Comparison of ENCODE assay signal across 22 cellular contexts in the genomic region with DNA sequence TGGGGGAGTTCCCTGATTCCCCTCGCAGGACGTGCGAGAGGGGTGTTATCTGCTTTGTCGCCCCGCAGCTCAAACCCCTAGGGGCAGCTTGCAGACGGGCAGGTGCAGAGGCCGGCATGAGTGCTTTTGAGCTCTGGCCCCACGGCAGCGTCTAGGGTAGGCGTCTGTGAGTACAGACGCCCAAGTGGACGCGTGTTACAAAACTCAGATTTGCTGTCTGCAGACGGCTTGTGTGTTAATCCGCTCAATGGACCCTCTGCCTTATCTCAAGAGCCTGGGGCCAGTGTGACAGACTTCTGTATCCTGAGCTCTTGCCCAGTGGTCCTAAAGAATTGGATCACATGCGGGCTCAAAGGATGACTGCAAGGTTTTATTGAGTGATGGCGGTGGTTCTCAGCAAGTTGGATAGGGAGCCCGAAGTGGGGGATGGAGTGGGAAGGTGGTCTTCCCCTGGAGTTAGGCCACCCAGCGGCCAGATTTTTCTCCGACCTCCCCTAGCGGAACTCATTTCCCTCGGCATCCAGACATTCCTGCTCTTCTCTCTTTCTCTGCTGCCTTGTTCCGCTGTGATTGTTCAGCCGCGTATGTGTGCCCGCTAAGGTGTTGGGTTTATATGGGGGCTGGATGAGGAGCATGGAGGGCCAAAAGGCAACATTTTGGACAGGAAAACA. TPM values are rescaled to one million over a fixed set of nuclear protein-coding genes. Genes with fewer than 3 reads are reported as not detected.
A peak's percentile ranks its signal among the peaks of the same experiment; 100 is the strongest.
DNase-seq lines count a peak whose midpoint lies in the region; ATAC-seq, FAIRE-seq and TF ChIP-seq lines count a peak whose summit lies in the region.
"Had no signal": no experiment of that assay in that cellular context is flagged by ENCODE, and none has a peak within 500 bp of the region (broad histone marks: within the 10 kb centered on the region; RNA-seq: fewer than 3 reads in every experiment).

No MANE protein-coding gene starts in this region.

- TF ChIP-seq CTCF in mammary epithelial cell (conservative IDR thresholded peaks at IDR 0.05 in 1 of 2, IDR thresholded peaks at IDR 0.05 in 1 of 2; ENCODE audit: extremely low read depth in 1 of 2, insufficient read depth in 1 of 2, low read depth in 1 of 2, low read length in 2 of 2) = no peak
- no peak for TF ChIP-seq CTCF in breast epithelium (IDR thresholded peaks at IDR 0.05)
- no peak for TF ChIP-seq CTCF in K562 (IDR thresholded peaks at IDR 0.05 in 2 of 3, conservative IDR thresholded peaks at IDR 0.05 in 1 of 3; ENCODE audit: insufficient read depth in 2 of 3, low read depth in 1 of 3, low read length in 3 of 3)
- peak; percentile 13 for TF ChIP-seq CTCF in kidney epithelial cell (IDR thresholded peaks at IDR 0.05; ENCODE audit: insufficient read depth, low read length, poor library complexity, severe bottlenecking)
- TF ChIP-seq CTCF in type B pancreatic cell (conservative IDR thresholded peaks at IDR 0.05) = no peak

- H3K27me3 ChIP-seq in mammary epithelial cell (ENCODE audit: insufficient read depth, low read length) (peaks cover 11% of the 10 kb centered on the region), breast epithelium (no peaks in the 10 kb centered on the region), K562 (ENCODE audit: control insufficient read depth in 2 of 2, insufficient read depth in 2 of 2, low read length in 2 of 2) (no peaks in the 10 kb centered on the region), kidney epithelial cell (ENCODE audit: control insufficient read depth, insufficient read depth, low read length) (no peaks in the 10 kb centered on the region)
- H3K27me3 ChIP-seq: vagina had no signal

- H3K4me1 ChIP-seq in mammary epithelial cell (ENCODE audit: insufficient read depth, low read length) = no peaks in the 10 kb centered on the region
- H3K4me1 ChIP-seq in breast epithelium = no peaks in the 10 kb centered on the region
- H3K4me1 ChIP-seq in K562 (replicated peaks in 1 of 2; ENCODE audit: control insufficient read depth in 2 of 2, insufficient read depth in 2 of 2, low read length in 2 of 2) = peaks cover 0 to 3% of the 10 kb centered on the region in 2 experiments; a peak in 1 of 5 replicates
- H3K4me1 ChIP-seq: A549, lower lobe of right lung, vagina had no signal

- ATAC-seq in K562 (peak; percentile 75), HG03097 (IDR thresholded peaks at IDR 0.05; ENCODE audit: low FRiP score, unreplicated experiment) (no peak), HG02610 (IDR thresholded peaks at IDR 0.05; ENCODE audit: unreplicated experiment) (no peak), GM18519 (IDR thresholded peaks at IDR 0.05; ENCODE audit: low FRiP score, unreplicated experiment) (no peak)
- ATAC-seq: A549; activated CD4-positive, CD25-positive, alpha-beta regulatory T cell treated with anti-CD3 and anti-CD28 coated beads, Interleukin-2, amount 50 U/mL, for 24 hours; Panc1; stimulated activated naive CD8-positive, alpha-beta T cell treated with anti-CD3 and anti-CD28 coated beads, Interleukin-15, Interleukin-2, amounts not matched to agents 100 U/mL and 50 U/mL, for 24 hours had no signal

- H3K4me3 Mint-ChIP-seq in type B pancreatic cell = peak overlapping the region; percentile 36
- H3K4me3 Mint-ChIP-seq: activated naive CD4-positive, alpha-beta T cell treated with anti-CD3 and anti-CD28 coated beads for 36 hours; neural crest cell had no signal

- no peaks in the 10 kb centered on the region for H3K9me1 ChIP-seq in K562 (ENCODE audit: control insufficient read depth, insufficient read depth, low read length)

- CTCF ChIA-PET in mammary epithelial cell (lab: Charles Lee; ENCODE audit: low non-redundant PET) (no interaction called here), K562 (lab: Yijun Ruan, JAX; ENCODE audit: low intra/inter-chr PET ratio) (no interaction called here)

- BruUV-seq in mammary epithelial cell (replicated peaks; lab: Mats Ljungman, UMichigan) (no TSS peak), K562 (replicated peaks; lab: Mats Ljungman, UMichigan) (no TSS peak)

- WGBS in mammary epithelial cell (ENCODE audit: low coverage, missing lambda C conversion rate) = 15% methylated on average over 19 of the region's 26 CpGs
- 23% methylated on average over 26 of the region's 26 CpGs for WGBS in K562 (ENCODE audit: insufficient coverage, low coverage, missing lambda C conversion rate)

- no peak for FAIRE-seq in K562 (lab: Jason Lieb, UNC)
- FAIRE-seq: A549, small intestine had no signal

- no peaks in the 10 kb centered on the region for H3K36me3 Mint-ChIP-seq in type B pancreatic cell

- no peak overlapping the region for H3K27ac Mint-ChIP-seq in type B pancreatic cell
- H3K27ac Mint-ChIP-seq: activated naive CD4-positive, alpha-beta T cell treated with anti-CD3 and anti-CD28 coated beads for 36 hours had no signal

- intact Hi-C loops in mammary epithelial cell (cut with micrococcal nuclease) = no loop called here
- intact Hi-C loops in breast epithelium (cut with DNase I; ENCODE audit: low total_unique reads) = no loop called here
- intact Hi-C loops in K562 (cut with micrococcal nuclease) = no loop called here

- no peaks in the 10 kb centered on the region for H3K79me2 ChIP-seq in mammary epithelial cell (ENCODE audit: insufficient read depth, low read length)
- no peaks in the 10 kb centered on the region for H3K79me2 ChIP-seq in K562 (ENCODE audit: control insufficient read depth, insufficient read depth, low read length)

- peaks cover 4% of the 10 kb centered on the region for H3K27me3 Mint-ChIP-seq in type B pancreatic cell

- no peak for TF ChIP-seq EP300 in K562 (IDR thresholded peaks at IDR 0.05; ENCODE audit: low read length)

- H3K9me3 ChIP-seq in mammary epithelial cell (replicated peaks; ENCODE audit: insufficient read depth, low read length) (no peaks in the 10 kb centered on the region), breast epithelium (no peaks in the 10 kb centered on the region), K562 (replicated peaks; ENCODE audit: control insufficient read depth, insufficient read depth, low read depth, low read length) (no peaks in the 10 kb centered on the region)
- H3K9me3 ChIP-seq: A549, lower lobe of right lung, vagina had no signal

- no peaks in the 10 kb centered on the region for H3K9me3 Mint-ChIP-seq in type B pancreatic cell
- H3K9me3 Mint-ChIP-seq: activated naive CD4-positive, alpha-beta T cell treated with anti-CD3 and anti-CD28 coated beads for 36 hours; neural crest cell had no signal

- dilution Hi-C loops in mammary epithelial cell (cut with HindIII; ENCODE audit: low sequenced_read_pairs) = no loop called here

- no peak overlapping the region for H3K4me2 ChIP-seq in mammary epithelial cell (ENCODE audit: insufficient read depth, low read depth, low read length)
- no peak overlapping the region for H3K4me2 ChIP-seq in K562 (ENCODE audit: insufficient read depth, low read length)
- H3K4me2 ChIP-seq: A549 had no signal

- H4K20me1 ChIP-seq in mammary epithelial cell (ENCODE audit: insufficient read depth, low read length) (no peaks in the 10 kb centered on the region), K562 (replicated peaks; ENCODE audit: control insufficient read depth, insufficient read depth, low read length) (no peaks in the 10 kb centered on the region)

- no peaks in the 10 kb centered on the region for H3K4me1 Mint-ChIP-seq in type B pancreatic cell (ENCODE audit: unreplicated experiment)
- H3K4me1 Mint-ChIP-seq: neural crest cell had no signal

- peak overlapping the region; percentile 33 for H2AFZ ChIP-seq in mammary epithelial cell (ENCODE audit: low read depth, low read length)
- H2AFZ ChIP-seq in K562 (ENCODE audit: low read depth, low read length) = no peak overlapping the region

- TF ChIP-seq POLR2A in breast epithelium (IDR thresholded peaks at IDR 0.05) = no peak
- TF ChIP-seq POLR2A in K562 (conservative IDR thresholded peaks at IDR 0.05) = no peak

- H3K27ac ChIP-seq in mammary epithelial cell (ENCODE audit: insufficient read depth, low read depth, low read length) (no peak overlapping the region), breast epithelium (no peak overlapping the region), K562 (ENCODE audit: extremely low read depth, low read depth, low read length) (no peak overlapping the region)
- H3K27ac ChIP-seq: A549, lower lobe of right lung, vagina had no signal

- TF ChIP-seq RAD21 in K562 (CRISPR knock-in tag; conservative IDR thresholded peaks at IDR 0.05 in 1 of 2, IDR thresholded peaks at IDR 0.05 in 1 of 2) = no peak

- H3K9ac ChIP-seq in mammary epithelial cell (ENCODE audit: insufficient read depth, low read length) (no peak overlapping the region), K562 (ENCODE audit: insufficient read depth in 1 of 2, low read depth in 2 of 2, low read length in 2 of 2) (no peak overlapping the region)

- no peak for DNase-seq in mammary epithelial cell
- DNase-seq in breast epithelium (ENCODE audit: low spot score in 2 of 2) = no peak
- DNase-seq in K562 (ENCODE audit: extremely low read depth in 1 of 4, low spot score in 3 of 4) = peak in 1 of 4 experiments; percentile 14
- no peak for DNase-seq in kidney epithelial cell (ENCODE audit: low read depth)
- DNase-seq in type B pancreatic cell (ENCODE audit: extremely low spot score, unreplicated experiment) = no peak
- DNase-seq: activated naive CD4-positive, alpha-beta T cell treated with anti-CD3 and anti-CD28 coated beads for 36 hours; central memory CD4-positive, alpha-beta T cell; COR-L47; KBM-7; lower lobe of right lung; NCI-H1694; NCI-H446 treated with DMSO at 0.1 percent for 48 hours; small intestine; stimulated activated naive CD8-positive, alpha-beta T cell treated with anti-CD3 and anti-CD28 coated beads, Interleukin-15, Interleukin-2, amounts not matched to agents 100 U/mL and 50 U/mL, for 24 hours had no signal

- H3K36me3 ChIP-seq in mammary epithelial cell (ENCODE audit: insufficient read depth, low read length) = no peaks in the 10 kb centered on the region
- H3K36me3 ChIP-seq in breast epithelium = no peaks in the 10 kb centered on the region
- no peaks in the 10 kb centered on the region for H3K36me3 ChIP-seq in K562 (ENCODE audit: control insufficient read depth, insufficient read depth, low read length)
- H3K36me3 ChIP-seq in kidney epithelial cell (ENCODE audit: control insufficient read depth, insufficient read depth, low read length) = no peaks in the 10 kb centered on the region
- H3K36me3 ChIP-seq: lower lobe of right lung, vagina had no signal

- H3K4me3 ChIP-seq in mammary epithelial cell (replicated peaks in 1 of 3; ENCODE audit: insufficient read depth in 1 of 3, low read depth in 2 of 3, low read length in 3 of 3) (no peak overlapping the region), breast epithelium (no peak overlapping the region), K562 (no peak overlapping the region), kidney epithelial cell (ENCODE audit: low read depth, low read length) (peak overlapping the region; percentile 8)
- H3K4me3 ChIP-seq: A549, lower lobe of right lung, vagina had no signal

- in situ Hi-C loops in mammary epithelial cell (cut with MboI; ENCODE audit: low sequenced_read_pairs in 2 of 2) (no loop called here), K562 (cut with MboI) (no loop called here)

- POLR2A ChIA-PET in K562 (lab: Yijun Ruan, JAX) = interaction anchor here (0.6 kb wide), 1 partner anchor 379 kb away, joined by 3 read pairs; no protein-coding TSS in a partner anchor

RNA-seq across cellular contexts. Expression of a gene that starts 9.4 kb away (rescaled TPM):
- total RNA-seq in mammary epithelial cell (not detected), breast epithelium (not detected), K562 (2014; rRNA removed) (not detected in 2 replicates), K562 (2014; rRNA removed; fragmentation: Illumina TruSeq; extraction: Trizol) (not detected in 2 replicates), K562 (2015; rRNA removed; fragmentation: Illumina TruSeq; extraction: Trizol) (not detected in 2 replicates), K562 (2021) (not detected in 2 replicates), kidney epithelial cell (not detected in 2 replicates), type B pancreatic cell (ENCODE audit: low replicate concordance) (not detected in 2 replicates)
- polyA plus RNA-seq in mammary epithelial cell (not detected), K562 (2011; rRNA removed) (not detected in 2 replicates), K562 (2014; fragmentation: Illumina TruSeq; extraction: Trizol) (not detected in 2 replicates), K562 (2014; fragmentation: Nextera tagmentation; extraction: Ambion mirVana) (under 1 TPM; 0.04 to 0.13 TPM), K562 (2014; rRNA removed) (not detected in 2 replicates)
- polyA minus RNA-seq in mammary epithelial cell = not detected
- total RNA-seq in K562 (2011; cell fraction: chromatin; rRNA removed; ENCODE audit: low replicate concordance) = not detected in 2 replicates
- not detected in 2 replicates for total RNA-seq in K562 (2011; cell fraction: nucleolus; rRNA removed)
- not detected in 2 replicates for total RNA-seq in K562 (2011; cell fraction: nucleoplasm; rRNA removed)
- polyA plus RNA-seq in K562 (2011; cell fraction: cytosol; rRNA removed) = not detected in 2 replicates
- polyA plus RNA-seq in K562 (2011; cell fraction: nucleus; rRNA removed) = not detected in 2 replicates
- 0.07 and 0.50 TPM in 2 replicates for polyA plus RNA-seq in K562 (2012)
- polyA minus RNA-seq in K562 (2011; rRNA and poly(A)+ RNA removed) = not detected in 2 replicates
- polyA minus RNA-seq in K562 (2011; cell fraction: cytosol; rRNA and poly(A)+ RNA removed) = not detected in 2 replicates
- 0.40 TPM in 1 of 2 replicates, not detected in the other for polyA minus RNA-seq in K562 (2011; cell fraction: nucleus; rRNA and poly(A)+ RNA removed)
- total RNA-seq: activated naive CD4-positive, alpha-beta T cell treated with anti-CD3 and anti-CD28 coated beads for 36 hours; lower lobe of right lung; neural crest cell; vagina had no signal
- polyA plus RNA-seq: A549, small intestine had no signal

RNA-seq across cellular contexts. Expression of a gene that starts 46.2 kb away (rescaled TPM):
- not detected for total RNA-seq in mammary epithelial cell
- not detected for polyA plus RNA-seq in mammary epithelial cell
- not detected for polyA minus RNA-seq in mammary epithelial cell
- not detected for total RNA-seq in breast epithelium
- not detected in 2 replicates for total RNA-seq in K562 (2011; cell fraction: chromatin; rRNA removed; ENCODE audit: low replicate concordance)
- total RNA-seq in K562 (2011; cell fraction: nucleolus; rRNA removed) = not detected in 2 replicates
- total RNA-seq in K562 (2011; cell fraction: nucleoplasm; rRNA removed) = not detected in 2 replicates
- not detected in 2 replicates for total RNA-seq in K562 (2014; rRNA removed)
- not detected in 2 replicates for total RNA-seq in K562 (2014; rRNA removed; fragmentation: Illumina TruSeq; extraction: Trizol)
- not detected in 2 replicates for total RNA-seq in K562 (2015; rRNA removed; fragmentation: Illumina TruSeq; extraction: Trizol)
- not detected in 2 replicates for total RNA-seq in K562 (2021)
- polyA plus RNA-seq in K562 (2011; rRNA removed) = not detected in 2 replicates
- not detected in 2 replicates for polyA plus RNA-seq in K562 (2011; cell fraction: cytosol; rRNA removed)
- not detected in 2 replicates for polyA plus RNA-seq in K562 (2011; cell fraction: nucleus; rRNA removed)
- polyA plus RNA-seq in K562 (2012) = not detected in 2 replicates
- not detected in 2 replicates for polyA plus RNA-seq in K562 (2014; fragmentation: Illumina TruSeq; extraction: Trizol)
- not detected for polyA plus RNA-seq in K562 (2014; fragmentation: Nextera tagmentation; extraction: Ambion mirVana)
- not detected in 2 replicates for polyA plus RNA-seq in K562 (2014; rRNA removed)
- not detected in 2 replicates for polyA minus RNA-seq in K562 (2011; rRNA and poly(A)+ RNA removed)
- not detected in 2 replicates for polyA minus RNA-seq in K562 (2011; cell fraction: cytosol; rRNA and poly(A)+ RNA removed)
- not detected in 2 replicates for polyA minus RNA-seq in K562 (2011; cell fraction: nucleus; rRNA and poly(A)+ RNA removed)
- total RNA-seq in kidney epithelial cell = not detected in 2 replicates
- total RNA-seq in type B pancreatic cell (ENCODE audit: low replicate concordance) = not detected in 2 replicates
- total RNA-seq: activated naive CD4-positive, alpha-beta T cell treated with anti-CD3 and anti-CD28 coated beads for 36 hours; lower lobe of right lung; neural crest cell; vagina had no signal
- polyA plus RNA-seq: A549, small intestine had no signal
